10 cellular contexts compared by ENCODE assay signal in genomic region chr1:240149488-240150094, GRCh38. TPM values are rescaled to one million over a fixed set of nuclear protein-coding genes. Genes with fewer than 3 reads are reported as not detected.
DNase-seq lines count a peak whose midpoint lies in the region; ATAC-seq, FAIRE-seq and TF ChIP-seq lines count a peak whose summit lies in the region.
"Had no signal": no experiment of that assay in that cellular context is flagged by ENCODE, and none has a peak within 500 bp of the region (broad histone marks: within the 10 kb centered on the region; RNA-seq: fewer than 3 reads in every experiment).

No MANE protein-coding gene starts in this region.

- CTCF ChIA-PET in endothelial cell of umbilical vein (lab: Charles Lee) = interaction anchor here (0.6 to 3.7 kb wide), 12 partner anchors 9 to 145 kb away, joined by 3 to 78 read pairs (median 4); no protein-coding TSS in a partner anchor

- no peaks in the 10 kb centered on the region for H3K79me2 ChIP-seq in OCI-LY3 (ENCODE audit: low read length)
- H3K79me2 ChIP-seq in endothelial cell of umbilical vein (ENCODE audit: control insufficient read depth, insufficient read depth, low read length) = no peaks in the 10 kb centered on the region

- no peak overlapping the region for H3K9ac ChIP-seq in OCI-LY3 (ENCODE audit: low read length)
- no peak overlapping the region for H3K9ac ChIP-seq in endothelial cell of umbilical vein (replicated peaks; ENCODE audit: extremely low read depth, insufficient read depth, low read length)

- H3K27ac ChIP-seq in OCI-LY3 (ENCODE audit: low read length) (no peak overlapping the region), endothelial cell of umbilical vein (ENCODE audit: insufficient read depth, low read depth, low read length) (no peak overlapping the region), prostate gland (no peak overlapping the region)

- no peak overlapping the region for H2AFZ ChIP-seq in OCI-LY3 (ENCODE audit: low read depth, low read length)
- H2AFZ ChIP-seq in endothelial cell of umbilical vein (ENCODE audit: low read depth, low read length) = no peak overlapping the region

- 37% methylated on average over 3 of the region's 3 CpGs for WGBS in prostate gland

- H4K20me1 ChIP-seq in OCI-LY3 (ENCODE audit: insufficient read depth, low read length) = no peaks in the 10 kb centered on the region
- no peaks in the 10 kb centered on the region for H4K20me1 ChIP-seq in endothelial cell of umbilical vein (replicated peaks; ENCODE audit: control insufficient read depth, extremely low read depth, insufficient read depth, low read length)

- intact Hi-C loops in endothelial cell of umbilical vein (cut with micrococcal nuclease) (loop anchor here (1.0 kb wide), 2 partner anchors 122 to 198 kb away; no protein-coding TSS in a partner anchor), prostate gland (cut with DNase I) (loop anchor here (5.0 kb wide), 1 partner anchor 122 kb away; no protein-coding TSS in a partner anchor)

- no peaks in the 10 kb centered on the region for H3K9me3 ChIP-seq in OCI-LY3 (ENCODE audit: insufficient read depth, low read length)
- no peaks in the 10 kb centered on the region for H3K9me3 ChIP-seq in endothelial cell of umbilical vein (replicated peaks; ENCODE audit: control insufficient read depth, insufficient read depth, low read length)
- H3K9me3 ChIP-seq in prostate gland = no peaks in the 10 kb centered on the region

- H3K4me3 ChIP-seq in OCI-LY3 (ENCODE audit: low read length) = no peak overlapping the region
- H3K4me3 ChIP-seq in endothelial cell of umbilical vein (replicated peaks in 1 of 3; ENCODE audit: insufficient read depth in 1 of 3, low read depth in 1 of 3, low read length in 3 of 3) = no peak overlapping the region
- H3K4me3 ChIP-seq in prostate gland = no peak overlapping the region

- H3K36me3 ChIP-seq in OCI-LY3 (replicated peaks; ENCODE audit: low read depth, low read length) = no peaks in the 10 kb centered on the region
- H3K36me3 ChIP-seq in endothelial cell of umbilical vein (ENCODE audit: control insufficient read depth in 2 of 2, extremely low read depth in 1 of 2, insufficient read depth in 2 of 2, low read length in 2 of 2) = no peaks in the 10 kb centered on the region
- H3K36me3 ChIP-seq in prostate gland = no peaks in the 10 kb centered on the region

- H3K4me2 ChIP-seq in OCI-LY3 (ENCODE audit: low read length) (no peak overlapping the region), endothelial cell of umbilical vein (ENCODE audit: insufficient read depth, low read length) (no peak overlapping the region)

- peak; percentile 54 for DNase-seq in NCI-H1436 (lab: John Stamatoyannopoulos, UW)
- no peak for DNase-seq in NCI-H1436 treated with DMSO at 0.1 percent for 48 hours (lab: John Stamatoyannopoulos, UW)
- DNase-seq in endothelial cell of umbilical vein (ENCODE audit: low read depth, low spot score) = peak; percentile 37
- DNase-seq in prostate gland (ENCODE audit: low spot score) = no peak
- no peak for DNase-seq in T1000 (lab: John Stamatoyannopoulos, UW)
- DNase-seq: activated naive CD8-positive, alpha-beta T cell treated with anti-CD3 and anti-CD28 coated beads, Interleukin-2, amount 10 ng/mL, durations not matched to agents 7 days and 5 days had no signal

- TF ChIP-seq POLR2A in endothelial cell of umbilical vein (IDR thresholded peaks at IDR 0.05; ENCODE audit: low read depth, low read length) (no peak), prostate gland (IDR thresholded peaks at IDR 0.05) (no peak)

- FAIRE-seq in endothelial cell of umbilical vein (lab: Jason Lieb, UNC) = peak; percentile 76

- H3K4me1 ChIP-seq in OCI-LY3 (ENCODE audit: low read length) (no peaks in the 10 kb centered on the region), endothelial cell of umbilical vein (ENCODE audit: control insufficient read depth, extremely low read depth, insufficient read depth, low read length) (no peaks in the 10 kb centered on the region), prostate gland (replicated peaks) (no peaks in the 10 kb centered on the region)

- dilution Hi-C loops in endothelial cell of umbilical vein (cut with MboI; ENCODE audit: extremely low pct_ligation_motif_present, low sequenced_read_pairs) = no loop called here

- BruUV-seq in endothelial cell of umbilical vein (replicated peaks; lab: Mats Ljungman, UMichigan) = no TSS peak

- peak; percentile 74 for ATAC-seq in HG03159 (IDR thresholded peaks at IDR 0.05; ENCODE audit: unreplicated experiment)
- no peak for ATAC-seq in HG03135 (IDR thresholded peaks at IDR 0.05; ENCODE audit: unreplicated experiment)

- peaks cover 9% of the 10 kb centered on the region; the same call in 1 of the 2 replicates for H3K27me3 ChIP-seq in OCI-LY3 (ENCODE audit: low read depth, low read length)
- H3K27me3 ChIP-seq in endothelial cell of umbilical vein (ENCODE audit: control insufficient read depth in 2 of 2, insufficient read depth in 2 of 2, low read length in 2 of 2) = no peaks in the 10 kb centered on the region
- H3K27me3 ChIP-seq in prostate gland (replicated peaks; ENCODE audit: insufficient read depth) = no peaks in the 10 kb centered on the region

- POLR2A ChIA-PET in endothelial cell of umbilical vein (lab: Charles Lee) = no interaction called here

- H3K9me1 ChIP-seq in endothelial cell of umbilical vein (replicated peaks; ENCODE audit: control insufficient read depth, extremely low read depth, insufficient read depth, low read length) = no peaks in the 10 kb centered on the region

- peak; percentile 86 for TF ChIP-seq CTCF in OCI-LY3 (IDR thresholded peaks at IDR 0.05; ENCODE audit: low read depth, low read length)
- TF ChIP-seq CTCF in endothelial cell of umbilical vein (IDR thresholded peaks at IDR 0.05; ENCODE audit: extremely low read depth in 1 of 2, insufficient read depth in 1 of 2, low read depth in 1 of 2, low read length in 2 of 2) = peak; percentile 41 to 42
- TF ChIP-seq CTCF in prostate gland (IDR thresholded peaks at IDR 0.05) = peak; percentile 36 to 48 (median 44)

TF ChIP-seq in endothelial cell of umbilical vein, 7 proteins besides CTCF, POLR2A, EP300 and RAD21:
- TF ChIP-seq MAX (IDR thresholded peaks at IDR 0.05; ENCODE audit: insufficient read depth, insufficient read length) (no peak), GATA2 (IDR thresholded peaks at IDR 0.05; ENCODE audit: insufficient read depth, insufficient read length, low read depth, low read length) (no peak), MYC (IDR thresholded peaks at IDR 0.05; ENCODE audit: low read depth, low read length) (no peak)

RNA-seq across cellular contexts. Expression of gene FMN2, which starts 57.9 kb away (rescaled TPM):
- total RNA-seq in endothelial cell of umbilical vein (not detected in 2 replicates), prostate gland (1 to 10 TPM in 1 of 2 donors, under 1 TPM in 1; 0.27 to 4.8 TPM)
- polyA plus RNA-seq in endothelial cell of umbilical vein = not detected in 2 replicates
- polyA plus RNA-seq in endothelial cell of umbilical vein (2011; cell fraction: cytosol; rRNA removed) = 0.01 TPM in 1 of 2 replicates, not detected in the other
- not detected in 2 replicates for polyA plus RNA-seq in endothelial cell of umbilical vein (2011; cell fraction: nucleus; rRNA removed)
- polyA plus RNA-seq in endothelial cell of umbilical vein (2012) = 0.63 and 0.76 TPM in 2 replicates
- not detected in 2 replicates for polyA minus RNA-seq in endothelial cell of umbilical vein
- polyA minus RNA-seq in endothelial cell of umbilical vein (2011; cell fraction: cytosol; rRNA and poly(A)+ RNA removed) = not detected
- polyA minus RNA-seq in endothelial cell of umbilical vein (2011; cell fraction: nucleus; rRNA and poly(A)+ RNA removed) = not detected in 2 replicates
- total RNA-seq: activated naive CD8-positive, alpha-beta T cell treated with anti-CD3 and anti-CD28 coated beads, Interleukin-2, amount 10 ng/mL, durations not matched to agents 7 days and 5 days; CD4-positive, CD25-positive, alpha-beta regulatory T cell had no signal
- polyA plus RNA-seq: CD4-positive, CD25-positive, alpha-beta regulatory T cell had no signal

Comparison
In these comparisons a context has a peak if more than half of its experiments do, and no peak if none do; other contexts are left out.
1. DNase-seq: peak in NCI-H1436 (single experiment) and endothelial cell of umbilical vein (single experiment); none in NCI-H1436 treated with DMSO at 0.1 percent for 48 hours (single experiment), prostate gland (single experiment) and T1000 (single experiment).
2. Peak in every context shown above with its lines, with median percentiles within 50 percentile points of each other: CTCF ChIP-seq.